Comparison of ENCODE assay signal across 8 cellular contexts in genomic region chr3:10437272-10437994, GRCh38.
DNase-seq lines count a peak whose midpoint lies in the region; ATAC-seq and TF ChIP-seq lines count a peak whose summit lies in the region.

No MANE protein-coding gene starts in this region.

- peak; percentile 72 for ATAC-seq in HG02852 (IDR thresholded peaks at IDR 0.05; ENCODE audit: unreplicated experiment)

- no peak for TF ChIP-seq POLR2A in vagina (IDR thresholded peaks at IDR 0.05)

- no peaks in the 10 kb centered on the region for H3K27me3 ChIP-seq in BLaER1
- H3K27me3 ChIP-seq in vagina, result no peaks in the 10 kb centered on the region

- peak overlapping the region; percentile 78 for H3K9ac ChIP-seq in BLaER1

- intact Hi-C loops in head of caudate nucleus (cut with DNase I), result no loop called here
- intact Hi-C loops in vagina (cut with DNase I), result no loop called here

- H3K4me3 ChIP-seq in BLaER1 (peak overlapping the region; percentile 15; the same call in 1 of the 2 replicates), coronary artery (no peak overlapping the region), vagina (no peak overlapping the region)

- H4K20me1 ChIP-seq in BLaER1, result no peaks in the 10 kb centered on the region

- H3K27ac ChIP-seq in BLaER1, result peak overlapping the region; percentile 96
- H3K27ac ChIP-seq in coronary artery, result no peak overlapping the region
- no peak overlapping the region for H3K27ac ChIP-seq in vagina

- H3K9me3 ChIP-seq in BLaER1 (no peaks in the 10 kb centered on the region), vagina (no peaks in the 10 kb centered on the region)

- DNase-seq in activated CD8-positive, alpha-beta memory T cell treated with anti-CD3 and anti-CD28 coated beads for 4 hours (ENCODE audit: low read depth in 2 of 2), result peak; percentile 71 to 80
- DNase-seq in glomerular endothelial cell (ENCODE audit: extremely low read depth, low read depth, low spot score) (peak; percentile 10), head of caudate nucleus (no peak), coronary artery (ENCODE audit: low spot score) (no peak), vagina (ENCODE audit: extremely low spot score in 2 of 2) (no peak)
- DNase-seq in stimulated activated CD8-positive, alpha-beta memory T cell treated with anti-CD3 and anti-CD28 coated beads, Interleukin-4, amount 100 ng/mL, for 48 hours, result peak; percentile 81

- H3K4me1 ChIP-seq in BLaER1 (peaks cover 100% of the 10 kb centered on the region), vagina (no peaks in the 10 kb centered on the region)

- H3K4me2 ChIP-seq in BLaER1, result peak overlapping the region; percentile 84

- H3K36me3 ChIP-seq in BLaER1, result peaks cover 17% of the 10 kb centered on the region; the same call in 1 of the 2 replicates
- no peaks in the 10 kb centered on the region for H3K36me3 ChIP-seq in vagina

- TF ChIP-seq CTCF in coronary artery (IDR thresholded peaks at IDR 0.05) (no peak), vagina (IDR thresholded peaks at IDR 0.05) (no peak)

Comparison
In these comparisons a context has a peak if more than half of its experiments do, and no peak if none do; other contexts are left out.
1. DNase-seq: peak in activated CD8-positive, alpha-beta memory T cell treated with anti-CD3 and anti-CD28 coated beads for 4 hours (2 of 2), glomerular endothelial cell (single experiment) and stimulated activated CD8-positive, alpha-beta memory T cell treated with anti-CD3 and anti-CD28 coated beads, Interleukin-4, amount 100 ng/mL, for 48 hours (single experiment); none in head of caudate nucleus (0 of 42), coronary artery (single experiment) and vagina (0 of 2).